ENCODE assay signal across 17 cellular contexts in the genomic region with DNA sequence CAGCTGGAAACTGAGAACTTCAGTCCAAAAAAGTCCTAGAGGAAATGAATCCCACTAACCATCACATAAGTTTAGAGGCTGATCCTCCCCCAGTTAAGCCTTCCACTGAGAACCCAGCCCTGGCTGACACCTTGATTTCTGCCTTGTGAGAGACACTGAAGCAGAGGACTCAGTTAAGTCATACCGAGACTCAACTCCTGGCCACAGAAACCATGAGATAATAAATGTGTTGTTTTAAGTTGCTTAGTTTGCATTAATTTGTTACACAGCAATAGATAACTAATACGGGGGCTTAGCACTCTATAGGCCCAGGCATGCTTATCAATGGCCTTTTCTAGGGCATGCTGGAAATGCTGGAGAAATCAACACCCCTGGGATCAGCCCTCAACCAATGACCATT.
DNase-seq lines count a peak whose midpoint lies in the region; ATAC-seq and TF ChIP-seq lines count a peak whose summit lies in the region.
"Had no signal": no experiment of that assay in that cellular context is flagged by ENCODE, and none has a peak within 500 bp of the region (broad histone marks: within the 10 kb centered on the region; RNA-seq: fewer than 3 reads in every experiment).

No MANE protein-coding gene starts in this region.

- CTCF ChIA-PET in GM10248 (lab: Yijun Ruan, JAX), result no interaction called here

- DNase-seq in GM10248 (ENCODE audit: extremely low spot score), result peak; percentile 22
- no peak for DNase-seq in cortex of kidney (lab: John Stamatoyannopoulos, UW)
- DNase-seq in NCI-H1092 (lab: John Stamatoyannopoulos, UW), result no peak
- DNase-seq in GM19240 (ENCODE audit: insufficient read length, low spot score), result no peak
- DNase-seq in iPS-NIHi7 (ENCODE audit: extremely low spot score), result no peak
- DNase-seq: CD8-positive, alpha-beta memory T cell; KBM-7; left ventricle myocardium inferior; NCI-H1105 treated with DMSO at 0.1 percent for 48 hours; NCI-H226; pancreas; Right ventricle myocardium superior; upper lobe of right lung had no signal

- POLR2A ChIA-PET in GM10248 (lab: Yijun Ruan, JAX), result no interaction called here

- TF ChIP-seq CTCF in GM10248 (IDR thresholded peaks at IDR 0.05; ENCODE audit: control extremely low read depth, extremely low read depth, low read depth, missing control alignments), result no peak

- peak; percentile 67 for ATAC-seq in GM18907 (IDR thresholded peaks at IDR 0.05; ENCODE audit: unreplicated experiment)
- peak; percentile 56 for ATAC-seq in HG02623 (IDR thresholded peaks at IDR 0.05; ENCODE audit: unreplicated experiment)
- ATAC-seq in HG03432 (IDR thresholded peaks at IDR 0.05; ENCODE audit: unreplicated experiment), result peak; percentile 70
- ATAC-seq: gastroesophageal sphincter, pancreas, upper lobe of right lung had no signal
